27 cellular contexts compared by ENCODE assay signal in the genomic region with DNA sequence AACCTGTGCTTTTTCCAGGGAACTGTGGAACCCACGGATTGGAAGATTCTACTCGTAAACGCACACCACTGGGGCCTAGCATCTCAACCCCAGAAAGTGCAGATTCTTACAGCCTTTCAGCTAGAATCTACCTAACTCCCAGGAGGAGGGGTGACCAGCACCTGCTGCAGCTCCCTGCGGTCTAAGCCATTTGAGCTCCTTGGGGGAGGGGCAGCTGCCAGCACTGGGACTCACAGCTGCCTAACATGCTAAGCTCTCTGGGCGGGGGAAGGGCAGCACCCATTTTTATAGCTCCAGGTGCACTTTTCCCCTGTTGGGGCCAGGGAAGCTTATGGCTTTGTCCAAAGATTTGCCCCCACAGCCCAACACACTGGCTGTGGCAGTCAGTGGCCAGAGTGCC.
A peak's percentile ranks its signal among the peaks of the same experiment; 100 is the strongest.
DNase-seq lines count a peak whose midpoint lies in the region; TF ChIP-seq lines count a peak whose summit lies in the region.
"Had no signal": no experiment of that assay in that cellular context is flagged by ENCODE, and none has a peak within 500 bp of the region (broad histone marks: within the 10 kb centered on the region; RNA-seq: fewer than 3 reads in every experiment).

No MANE protein-coding gene starts in this region.

- no peak overlapping the region for H3K4me3 Mint-ChIP-seq in H9
- no peak overlapping the region for H3K4me3 Mint-ChIP-seq in nephron progenitor cell
- H3K4me3 Mint-ChIP-seq: activated CD4-positive, alpha-beta T cell treated with anti-CD3 and anti-CD28 coated beads, Interleukin-2, amount 10 ng/mL, durations not matched to agents 24 days and 14 days; activated naive CD4-positive, alpha-beta T cell treated with anti-CD3 and anti-CD28 coated beads, Interleukin-2, amount 10 ng/mL, durations not matched to agents 7 days and 5 days; activated T-cell treated with anti-CD3 and anti-CD28 coated beads, Interleukin-2, amount 50 U/mL, for 4 hours; immature natural killer cell; nephron had no signal

- H3K79me2 ChIP-seq in H9 (ENCODE audit: insufficient read depth, low read length), result no peaks in the 10 kb centered on the region

- H4K8ac ChIP-seq in H9 (replicated peaks; ENCODE audit: insufficient read length, low read depth, low read length), result no peak overlapping the region

- H2BK15ac ChIP-seq in H9 (ENCODE audit: low read depth, low read length), result no peak overlapping the region

- peaks cover 12 to 25% of the 10 kb centered on the region in 2 experiments for H3K4me1 Mint-ChIP-seq in H9
- H3K4me1 Mint-ChIP-seq in nephron progenitor cell, result peaks cover 5% of the 10 kb centered on the region
- H3K4me1 Mint-ChIP-seq: activated CD4-positive, alpha-beta T cell treated with anti-CD3 and anti-CD28 coated beads, Interleukin-2, amount 10 ng/mL, durations not matched to agents 24 days and 14 days; activated naive CD4-positive, alpha-beta T cell treated with anti-CD3 and anti-CD28 coated beads, Interleukin-2, amount 10 ng/mL, durations not matched to agents 7 days and 5 days; immature natural killer cell; nephron had no signal

- H3K23me2 ChIP-seq in H9 (ENCODE audit: insufficient read length, low read depth, low read length, poor library complexity, severe bottlenecking), result no peaks in the 10 kb centered on the region

- no CpG with 5 or more reads among the region's 5 CpGs for WGBS in H9 (ENCODE audit: extremely low coverage, insufficient read length, low lambda C conversion rate)

- no peak overlapping the region for H3K4me2 ChIP-seq in H9 (ENCODE audit: insufficient read depth, insufficient read length, low read length)
- H3K4me2 ChIP-seq: SK-N-SH had no signal

- H3K9me3 Mint-ChIP-seq in H9 (peaks cover 6 to 7% of the 10 kb centered on the region in 2 experiments), nephron progenitor cell (peaks cover 7% of the 10 kb centered on the region)

- H4K91ac ChIP-seq in H9 (ENCODE audit: insufficient read length, low read depth, low read length), result no peak overlapping the region

- no peak overlapping the region for H2AFZ ChIP-seq in H9 (ENCODE audit: low read length)

- no peak overlapping the region for H3K23ac ChIP-seq in H9 (ENCODE audit: insufficient read length, low read depth, low read length)

- H3K79me1 ChIP-seq in H9 (ENCODE audit: insufficient read depth, low read depth, low read length, poor library complexity, severe bottlenecking), result no peaks in the 10 kb centered on the region

- H3K27me3 ChIP-seq in H9 (ENCODE audit: insufficient read depth, low read length), result no peaks in the 10 kb centered on the region
- H3K27me3 ChIP-seq in Peyer's patch, result no peaks in the 10 kb centered on the region
- H3K27me3 ChIP-seq: breast epithelium, esophagus muscularis mucosa, vagina had no signal

- H3K27me3 Mint-ChIP-seq in H9 (ENCODE audit: low read depth), result no peaks in the 10 kb centered on the region
- peaks cover 3% of the 10 kb centered on the region for H3K27me3 Mint-ChIP-seq in nephron progenitor cell (ENCODE audit: low read depth, poor library complexity)
- H3K27me3 Mint-ChIP-seq: activated CD4-positive, alpha-beta T cell treated with anti-CD3 and anti-CD28 coated beads, Interleukin-2, amount 10 ng/mL, durations not matched to agents 24 days and 14 days; activated naive CD4-positive, alpha-beta T cell treated with anti-CD3 and anti-CD28 coated beads, Interleukin-2, amount 10 ng/mL, durations not matched to agents 7 days and 5 days had no signal

- H3K36me3 Mint-ChIP-seq in H9 (ENCODE audit: insufficient read depth in 1 of 3, low read depth in 3 of 3) (peaks cover 3 to 9% (median 3%) of the 10 kb centered on the region in 3 experiments; a peak in 4 of 7 replicates), nephron progenitor cell (ENCODE audit: low read depth) (no peaks in the 10 kb centered on the region)
- H3K36me3 Mint-ChIP-seq: activated naive CD4-positive, alpha-beta T cell treated with anti-CD3 and anti-CD28 coated beads, Interleukin-2, amount 10 ng/mL, durations not matched to agents 7 days and 5 days had no signal

- H3K27ac ChIP-seq in H9 (ENCODE audit: insufficient read length, low read depth, low read length), result no peak overlapping the region
- no peak overlapping the region for H3K27ac ChIP-seq in Peyer's patch
- H3K27ac ChIP-seq: breast epithelium, esophagus muscularis mucosa, thoracic aorta, vagina had no signal

- TF ChIP-seq CTCF in H9 (conservative IDR thresholded peaks at IDR 0.05) (no peak), nephron progenitor cell (IDR thresholded peaks at IDR 0.05) (no peak), Peyer's patch (IDR thresholded peaks at IDR 0.05) (no peak)

- H3K18ac ChIP-seq in H9 (ENCODE audit: insufficient read length, low read depth, low read length), result no peak overlapping the region

- H3K9me3 ChIP-seq in H9 (ENCODE audit: control insufficient read depth, low read depth, low read length) (no peaks in the 10 kb centered on the region), Peyer's patch (peaks cover 0 to 3% (median 0%) of the 10 kb centered on the region in 4 donors)
- H3K9me3 ChIP-seq: breast epithelium, Caco-2, esophagus muscularis mucosa, SK-N-SH, thoracic aorta, vagina had no signal

- no peak overlapping the region for H3K56ac ChIP-seq in H9 (ENCODE audit: insufficient read length, low read depth, low read length)

- H3K4ac ChIP-seq in H9 (ENCODE audit: low read depth, low read length), result no peak overlapping the region

- no peak overlapping the region for H2BK12ac ChIP-seq in H9 (ENCODE audit: insufficient read length, low read depth, low read length)

- no peak overlapping the region for H2BK20ac ChIP-seq in H9 (ENCODE audit: low read depth, low read length, poor library complexity, severe bottlenecking)

- no peak overlapping the region for H3K9ac ChIP-seq in H9 (ENCODE audit: extremely low read depth, insufficient read length, low read length)
- H3K9ac ChIP-seq: SK-N-SH had no signal

- no peak overlapping the region for H2BK120ac ChIP-seq in H9 (ENCODE audit: low read depth, low read length, poor library complexity, severe bottlenecking)

- H3K27ac Mint-ChIP-seq in H9, result no peak overlapping the region
- no peak overlapping the region for H3K27ac Mint-ChIP-seq in nephron progenitor cell
- H3K27ac Mint-ChIP-seq: activated CD4-positive, alpha-beta T cell treated with anti-CD3 and anti-CD28 coated beads, Interleukin-2, amount 10 ng/mL, durations not matched to agents 24 days and 14 days; activated naive CD4-positive, alpha-beta T cell treated with anti-CD3 and anti-CD28 coated beads, Interleukin-2, amount 10 ng/mL, durations not matched to agents 7 days and 5 days; immature natural killer cell; nephron had no signal

- no peak overlapping the region for H2AK5ac ChIP-seq in H9 (ENCODE audit: insufficient read length, low read length)

- no peaks in the 10 kb centered on the region for H4K20me1 ChIP-seq in H9 (ENCODE audit: control insufficient read depth, insufficient read depth, insufficient read length)

- no peaks in the 10 kb centered on the region for H3K4me1 ChIP-seq in H9 (ENCODE audit: insufficient read depth, low read length)
- no peaks in the 10 kb centered on the region for H3K4me1 ChIP-seq in Peyer's patch
- H3K4me1 ChIP-seq: breast epithelium, Caco-2, esophagus muscularis mucosa, vagina had no signal

- no peak for TF ChIP-seq POLR2A in Peyer's patch (IDR thresholded peaks at IDR 0.05)

- H2BK5ac ChIP-seq in H9 (ENCODE audit: insufficient read length, low read length), result no peak overlapping the region

- no peak overlapping the region for H3K14ac ChIP-seq in H9 (ENCODE audit: insufficient read depth, low read length)

- no peaks in the 10 kb centered on the region for H3K36me3 ChIP-seq in Peyer's patch
- H3K36me3 ChIP-seq: breast epithelium, esophagus muscularis mucosa, thoracic aorta, vagina had no signal

- no peak overlapping the region for H4K5ac ChIP-seq in H9 (ENCODE audit: insufficient read length, low read depth, low read length)

- H3T11ph ChIP-seq in H9 (ENCODE audit: low read length), result no peak overlapping the region

- DNase-seq in NCI-H2196 (lab: John Stamatoyannopoulos, UW; ENCODE audit: unreplicated experiment), result peak; percentile 1
- DNase-seq in NCI-H2196 treated with DMSO at 0.1 percent for 48 hours (lab: John Stamatoyannopoulos, UW; ENCODE audit: unreplicated experiment), result no peak
- peak; percentile 45 for DNase-seq in H9
- DNase-seq in RPMI8226, result peak; percentile 84
- peak; percentile 22 for DNase-seq in nephron progenitor cell
- no peak for DNase-seq in activated naive CD4-positive, alpha-beta T cell (lab: John Stamatoyannopoulos, UW)
- no peak for DNase-seq in Peyer's patch
- no peak for DNase-seq in cerebellum (ENCODE audit: low spot score)
- DNase-seq: activated CD4-positive, alpha-beta T cell treated with anti-CD3 and anti-CD28 coated beads, Interleukin-2, amount 10 ng/mL, durations not matched to agents 24 days and 14 days; activated naive CD4-positive, alpha-beta T cell treated with anti-CD3 and anti-CD28 coated beads, Interleukin-2, amount 10 ng/mL, durations not matched to agents 7 days and 5 days; activated T-cell treated with anti-CD3 and anti-CD28 coated beads, Interleukin-2, amount 50 U/mL, for 4 hours; amniotic stem cell; Caco-2; foreskin melanocyte; immature natural killer cell; left ventricle myocardium superior; midbrain; NCI-H1048; NCI-H2227 treated with DMSO at 0.1 percent for 48 hours; SK-N-SH; stimulated activated CD4-positive, alpha-beta T cell treated with anti-CD3 and anti-CD28 coated beads, Interleukin-15, amount 100 ng/mL, for 24 hours; stimulated activated naive CD8-positive, alpha-beta T cell treated with anti-CD3 and anti-CD28 coated beads, Interleukin-15, Interleukin-2, amounts not matched to agents 100 U/mL and 50 U/mL, for 24 hours had no signal

- H3K4me3 ChIP-seq in Peyer's patch, result no peak overlapping the region
- H3K4me3 ChIP-seq: breast epithelium, esophagus muscularis mucosa, thoracic aorta, vagina had no signal

Comparison
In these comparisons a context has a peak if more than half of its experiments do, and no peak if none do; other contexts are left out.
1. DNase-seq: peak in NCI-H2196 (single experiment), H9 (single experiment), RPMI8226 (single experiment) and nephron progenitor cell (single experiment); none in NCI-H2196 treated with DMSO at 0.1 percent for 48 hours (single experiment), activated naive CD4-positive, alpha-beta T cell (0 of 4), Peyer's patch (0 of 3) and cerebellum (single experiment).